ENCODE assay signal across 8 cellular contexts in genomic region chr2:171893196-171893823, GRCh38. TPM values are rescaled to one million over a fixed set of nuclear protein-coding genes. Genes with fewer than 3 reads are reported as not detected.
DNase-seq lines count a peak whose midpoint lies in the region; ATAC-seq and TF ChIP-seq lines count a peak whose summit lies in the region.

No MANE protein-coding gene starts in this region.

- H3K4me3 Mint-ChIP-seq in activated T-helper 2 cell treated with anti-CD3 and anti-CD28 coated beads, Interferon-gamma antibody, Interleukin-2, Interleukin-4, amounts not matched to agents 10 μg/mL and 5 μg/mL and 100 μg/mL, durations not matched to agents 14 hours and 24 hours and 36 hours (ENCODE audit: low read depth): peak overlapping the region; percentile 98
- H3K4me3 Mint-ChIP-seq in stimulated activated memory B cell treated with anti-CD40 and anti-IgM and Interleukin-4, amounts not matched to agents 10 μg/mL and 1 μg/mL and 100 μg/mL, for 72 hours: peak overlapping the region; percentile 93

- POLR2A ChIA-PET in BJ (lab: Charles Lee): interaction anchor here (0.7 kb wide), 1 partner anchor 72 kb away, joined by 5 read pairs; no protein-coding TSS in a partner anchor

- intact Hi-C loops in activated T-helper 2 cell treated with anti-CD3 and anti-CD28 coated beads, Interferon-gamma antibody, Interleukin-2, Interleukin-4, amounts not matched to agents 10 μg/mL and 5 μg/mL and 100 μg/mL, durations not matched to agents 14 hours and 24 hours and 36 hours (cut with micrococcal nuclease): loop anchor here (1.0 to 10.0 kb wide), 4 partner anchors 15 to 799 kb away; partner anchors contain the start of gene METAP1D

- no peak for DNase-seq in BJ (ENCODE audit: low read depth)
- DNase-seq in activated T-helper 2 cell treated with anti-CD3 and anti-CD28 coated beads, Interferon-gamma antibody, Interleukin-2, Interleukin-4, amounts not matched to agents 10 μg/mL and 5 μg/mL and 100 μg/mL, durations not matched to agents 14 hours and 24 hours and 36 hours (ENCODE audit: low spot score): no peak
- DNase-seq in GM13976 (ENCODE audit: low spot score): no peak
- no peak for DNase-seq in stimulated activated CD8-positive, alpha-beta memory T cell treated with anti-CD3 and anti-CD28 coated beads, Interleukin-4, amount 100 ng/mL, for 48 hours

- H3K27me3 ChIP-seq in BJ (ENCODE audit: control insufficient read depth, insufficient read depth, low read length) (no peaks in the 10 kb centered on the region), iPS-18a (ENCODE audit: control insufficient read depth, insufficient read depth, low read length) (no peaks in the 10 kb centered on the region)

- H3K27me3 Mint-ChIP-seq in activated T-helper 2 cell treated with anti-CD3 and anti-CD28 coated beads, Interferon-gamma antibody, Interleukin-2, Interleukin-4, amounts not matched to agents 10 μg/mL and 5 μg/mL and 100 μg/mL, durations not matched to agents 14 hours and 24 hours and 36 hours (ENCODE audit: low read depth): no peaks in the 10 kb centered on the region
- H3K27me3 Mint-ChIP-seq in stimulated activated memory B cell treated with anti-CD40 and anti-IgM and Interleukin-4, amounts not matched to agents 10 μg/mL and 1 μg/mL and 100 μg/mL, for 72 hours: no peaks in the 10 kb centered on the region

- peak overlapping the region; percentile 72 for H3K9ac ChIP-seq in iPS-18a (ENCODE audit: low read length)

- no peaks in the 10 kb centered on the region for H3K9me3 ChIP-seq in iPS-18a (ENCODE audit: control insufficient read depth, low read depth, low read length)

- peaks cover 37% of the 10 kb centered on the region for H3K4me1 Mint-ChIP-seq in activated T-helper 2 cell treated with anti-CD3 and anti-CD28 coated beads, Interferon-gamma antibody, Interleukin-2, Interleukin-4, amounts not matched to agents 10 μg/mL and 5 μg/mL and 100 μg/mL, durations not matched to agents 14 hours and 24 hours and 36 hours (ENCODE audit: low read depth)
- H3K4me1 Mint-ChIP-seq in stimulated activated memory B cell treated with anti-CD40 and anti-IgM and Interleukin-4, amounts not matched to agents 10 μg/mL and 1 μg/mL and 100 μg/mL, for 72 hours: peaks cover 36% of the 10 kb centered on the region

- no peak overlapping the region for H3K27ac ChIP-seq in iPS-18a (ENCODE audit: low read length)

- ATAC-seq in HG03520 (IDR thresholded peaks at IDR 0.05; ENCODE audit: unreplicated experiment): peak; percentile 21
- ATAC-seq in stimulated activated memory B cell treated with anti-CD40 and anti-IgM and Interleukin-4, amounts not matched to agents 10 μg/mL and 1 μg/mL and 100 μg/mL, for 72 hours: no peak
- no peak for ATAC-seq in HG03159 (IDR thresholded peaks at IDR 0.05; ENCODE audit: unreplicated experiment)

- CTCF ChIA-PET in BJ (lab: Yijun Ruan, JAX): interaction anchor here (0.6 to 1.5 kb wide), 4 partner anchors 63 to 573 kb away, joined by 3 to 5 read pairs (median 4); no protein-coding TSS in a partner anchor

- H3K27ac Mint-ChIP-seq in activated T-helper 2 cell treated with anti-CD3 and anti-CD28 coated beads, Interferon-gamma antibody, Interleukin-2, Interleukin-4, amounts not matched to agents 10 μg/mL and 5 μg/mL and 100 μg/mL, durations not matched to agents 14 hours and 24 hours and 36 hours: peak overlapping the region; percentile 89
- peak overlapping the region; percentile 87 for H3K27ac Mint-ChIP-seq in stimulated activated memory B cell treated with anti-CD40 and anti-IgM and Interleukin-4, amounts not matched to agents 10 μg/mL and 1 μg/mL and 100 μg/mL, for 72 hours

- no peak for TF ChIP-seq CTCF in BJ (IDR thresholded peaks at IDR 0.05; ENCODE audit: insufficient read depth, low read depth, low read length)
- no peak for TF ChIP-seq CTCF in GM13976 (IDR thresholded peaks at IDR 0.05; ENCODE audit: borderline replicate concordance, control extremely low read depth, extremely low read depth, insufficient read depth, missing control alignments)

- no peaks in the 10 kb centered on the region for H3K36me3 ChIP-seq in BJ (ENCODE audit: control insufficient read depth, insufficient read depth, low read length)
- no peaks in the 10 kb centered on the region for H3K36me3 ChIP-seq in iPS-18a (ENCODE audit: control insufficient read depth, low read depth, low read length)

- no peaks in the 10 kb centered on the region for H3K9me3 Mint-ChIP-seq in activated T-helper 2 cell treated with anti-CD3 and anti-CD28 coated beads, Interferon-gamma antibody, Interleukin-2, Interleukin-4, amounts not matched to agents 10 μg/mL and 5 μg/mL and 100 μg/mL, durations not matched to agents 14 hours and 24 hours and 36 hours
- no peaks in the 10 kb centered on the region for H3K9me3 Mint-ChIP-seq in stimulated activated memory B cell treated with anti-CD40 and anti-IgM and Interleukin-4, amounts not matched to agents 10 μg/mL and 1 μg/mL and 100 μg/mL, for 72 hours

- in situ Hi-C loops in GM13976 (cut with MboI; ENCODE audit: low sequenced_read_pairs, unreplicated experiment): no loop called here

- H3K36me3 Mint-ChIP-seq in activated T-helper 2 cell treated with anti-CD3 and anti-CD28 coated beads, Interferon-gamma antibody, Interleukin-2, Interleukin-4, amounts not matched to agents 10 μg/mL and 5 μg/mL and 100 μg/mL, durations not matched to agents 14 hours and 24 hours and 36 hours (ENCODE audit: low read depth): peaks cover 28% of the 10 kb centered on the region
- peaks cover 30% of the 10 kb centered on the region for H3K36me3 Mint-ChIP-seq in stimulated activated memory B cell treated with anti-CD40 and anti-IgM and Interleukin-4, amounts not matched to agents 10 μg/mL and 1 μg/mL and 100 μg/mL, for 72 hours

- H3K4me3 ChIP-seq in BJ (ENCODE audit: low read depth, low read length): peak overlapping the region; percentile 60
- H3K4me3 ChIP-seq in iPS-18a (ENCODE audit: low read length): peak overlapping the region; percentile 88

- H3K4me1 ChIP-seq in iPS-18a (ENCODE audit: control insufficient read depth, low read depth, low read length): peaks cover 7% of the 10 kb centered on the region

RNA-seq across cellular contexts. Expression of gene SLC25A12, which starts 0.7 kb away (rescaled TPM):
- polyA plus RNA-seq in BJ (2011; rRNA removed): 16.3 and 19.5 TPM in 2 replicates
- polyA minus RNA-seq in BJ (2011; rRNA and poly(A)+ RNA removed): 9.7 and 11.6 TPM in 2 replicates
- total RNA-seq in activated T-helper 2 cell treated with anti-CD3 and anti-CD28 coated beads, Interferon-gamma antibody, Interleukin-2, Interleukin-4, amounts not matched to agents 10 μg/mL and 5 μg/mL and 100 μg/mL, durations not matched to agents 14 hours and 24 hours and 36 hours: 27.2 and 27.3 TPM in 2 replicates

RNA-seq across cellular contexts. Expression of gene HAT1, which starts 29.0 kb away (rescaled TPM):
- polyA plus RNA-seq in BJ (2011; rRNA removed): 19.9 and 51.7 TPM in 2 replicates
- polyA minus RNA-seq in BJ (2011; rRNA and poly(A)+ RNA removed): 9.6 and 11.8 TPM in 2 replicates
- 67.4 and 70.1 TPM in 2 replicates for total RNA-seq in activated T-helper 2 cell treated with anti-CD3 and anti-CD28 coated beads, Interferon-gamma antibody, Interleukin-2, Interleukin-4, amounts not matched to agents 10 μg/mL and 5 μg/mL and 100 μg/mL, durations not matched to agents 14 hours and 24 hours and 36 hours
